Comparison of ENCODE assay signal across 8 cellular contexts in genomic region chr5:75236322-75237316, GRCh38. TPM values are rescaled to one million over a fixed set of nuclear protein-coding genes. Genes with fewer than 3 reads are reported as not detected.
A peak's percentile ranks its signal among the peaks of the same experiment; 100 is the strongest.
DNase-seq lines count a peak whose midpoint lies in the region; ATAC-seq and TF ChIP-seq lines count a peak whose summit lies in the region.

Gene ANKRD31, minus strand, starts transcription at chr5:75236878. Its CDS starts 192 bp downstream, at chr5:75236686.

- H3K27me3 ChIP-seq in kidney epithelial cell (ENCODE audit: control insufficient read depth, insufficient read depth, low read length) = no peaks in the 10 kb centered on the region

- no peaks in the 10 kb centered on the region for H3K36me3 ChIP-seq in kidney epithelial cell (ENCODE audit: control insufficient read depth, insufficient read depth, low read length)

- TF ChIP-seq CTCF in AG09319 (IDR thresholded peaks at IDR 0.05; ENCODE audit: low read depth, low read length) (peak; percentile 36), kidney epithelial cell (IDR thresholded peaks at IDR 0.05; ENCODE audit: insufficient read depth, low read length, poor library complexity, severe bottlenecking) (peak; percentile 8)

- peak within 1 kb of the TSS; percentile 64 for H3K4me3 ChIP-seq in kidney epithelial cell (ENCODE audit: low read depth, low read length)

- DNase-seq in AG09319 (ENCODE audit: extremely low read depth, low read depth) (peak; percentile 54), NCI-H226 (peak; percentile 62), cerebellar cortex (ENCODE audit: low spot score) (peak; percentile 86), kidney epithelial cell (ENCODE audit: low read depth) (no peak)
- peak; percentile 90 for DNase-seq in stimulated activated CD4-positive, alpha-beta T cell treated with anti-CD3 and anti-CD28 coated beads, Interleukin-15, amount 100 ng/mL, for 24 hours

- ATAC-seq in GM18873 (IDR thresholded peaks at IDR 0.05; ENCODE audit: low FRiP score, unreplicated experiment) (peak; percentile 87), HG03135 (IDR thresholded peaks at IDR 0.05; ENCODE audit: unreplicated experiment) (peak; percentile 99)
- ATAC-seq in activated CD4-positive, CD25-positive, alpha-beta regulatory T cell treated with anti-CD3 and anti-CD28 coated beads, Interleukin-2, amount 50 U/mL, for 24 hours = peak; percentile 96 to 97

RNA-seq across cellular contexts. Expression of gene ANKRD31, which starts in this region (rescaled TPM):
- total RNA-seq in kidney epithelial cell = 0.07 and 0.21 TPM in 2 replicates
